1 cellular context compared by ENCODE assay signal in the genomic region with DNA sequence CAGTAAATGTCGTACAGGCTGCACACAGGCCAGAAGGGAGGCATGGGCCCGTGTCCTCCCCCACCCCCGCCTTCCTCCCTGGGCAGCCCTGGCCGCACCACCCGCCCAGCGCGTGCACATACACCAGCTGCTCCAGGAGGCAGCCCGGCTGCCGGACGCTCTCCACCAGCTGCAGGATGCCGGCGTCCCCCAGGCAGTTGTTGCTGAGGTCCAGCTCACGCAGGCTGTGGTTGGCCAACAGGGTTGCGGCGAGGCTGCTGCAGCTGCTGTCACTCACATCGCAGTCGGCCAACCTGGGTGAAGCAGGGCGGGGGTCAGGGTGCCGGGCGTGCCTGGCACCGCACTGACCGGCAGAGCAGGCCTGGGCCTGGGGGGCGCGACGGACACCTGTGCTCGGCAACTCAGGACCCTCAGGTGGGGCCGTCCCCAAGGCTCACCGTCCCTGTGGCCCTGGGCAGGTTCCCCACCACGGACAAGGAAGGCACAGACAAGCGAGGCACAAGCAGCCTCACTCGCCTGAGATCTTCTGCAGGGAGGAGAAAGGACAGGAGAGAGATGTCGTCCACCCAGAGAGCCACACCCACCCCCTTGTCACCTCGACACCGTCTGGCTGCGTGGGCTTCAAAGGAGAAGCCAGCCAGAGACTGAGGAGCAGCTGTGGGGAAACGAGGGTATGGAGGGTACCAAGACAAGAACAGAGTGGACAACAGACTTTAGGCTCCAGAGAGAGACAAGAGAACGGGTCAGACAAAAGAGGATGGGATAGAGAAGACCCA.
TF ChIP-seq lines count a peak whose summit lies in the region.

No MANE protein-coding gene starts in this region.

TF ChIP-seq in A549, 52 proteins besides CTCF, POLR2A, EP300 and RAD21:
- TF ChIP-seq CBX2 (IDR thresholded peaks at IDR 0.05; ENCODE audit: borderline replicate concordance, low read depth), result no peak
- no peak for TF ChIP-seq ZFP36 (IDR thresholded peaks at IDR 0.05; ENCODE audit: borderline replicate concordance, partially characterized antibody)
- TF ChIP-seq CHD2 (IDR thresholded peaks at IDR 0.05; ENCODE audit: low read length, partially characterized antibody), result no peak
- no peak for TF ChIP-seq MAZ (IDR thresholded peaks at IDR 0.05; ENCODE audit: borderline replicate concordance, low read depth, low read length)
- TF ChIP-seq PHF8 (IDR thresholded peaks at IDR 0.05; ENCODE audit: borderline replicate concordance, low read depth), result no peak
- no peak for TF ChIP-seq POLR2AphosphoS2 (conservative IDR thresholded peaks at IDR 0.05; ENCODE audit: low read length)
- no peak for TF ChIP-seq NR3C1 (IDR thresholded peaks at IDR 0.05)
- no peak for TF ChIP-seq RCOR1 (IDR thresholded peaks at IDR 0.05; ENCODE audit: low read depth, low read length)
- TF ChIP-seq MYC (IDR thresholded peaks at IDR 0.05; ENCODE audit: borderline replicate concordance, low read length), result no peak
- TF ChIP-seq USF2 (IDR thresholded peaks at IDR 0.05), result no peak
- no peak for TF ChIP-seq E2F6 (IDR thresholded peaks at IDR 0.05; ENCODE audit: borderline replicate concordance, low read depth)
- TF ChIP-seq FOSL2 (IDR thresholded peaks at IDR 0.05), result no peak
- TF ChIP-seq FOSL2 (CRISPR knock-in tag; IDR thresholded peaks at IDR 0.05), result no peak
- TF ChIP-seq HDAC2 (IDR thresholded peaks at IDR 0.05), result no peak
TF ChIP-seq in A549: peak in this region for 0.
